In the genomic region with DNA sequence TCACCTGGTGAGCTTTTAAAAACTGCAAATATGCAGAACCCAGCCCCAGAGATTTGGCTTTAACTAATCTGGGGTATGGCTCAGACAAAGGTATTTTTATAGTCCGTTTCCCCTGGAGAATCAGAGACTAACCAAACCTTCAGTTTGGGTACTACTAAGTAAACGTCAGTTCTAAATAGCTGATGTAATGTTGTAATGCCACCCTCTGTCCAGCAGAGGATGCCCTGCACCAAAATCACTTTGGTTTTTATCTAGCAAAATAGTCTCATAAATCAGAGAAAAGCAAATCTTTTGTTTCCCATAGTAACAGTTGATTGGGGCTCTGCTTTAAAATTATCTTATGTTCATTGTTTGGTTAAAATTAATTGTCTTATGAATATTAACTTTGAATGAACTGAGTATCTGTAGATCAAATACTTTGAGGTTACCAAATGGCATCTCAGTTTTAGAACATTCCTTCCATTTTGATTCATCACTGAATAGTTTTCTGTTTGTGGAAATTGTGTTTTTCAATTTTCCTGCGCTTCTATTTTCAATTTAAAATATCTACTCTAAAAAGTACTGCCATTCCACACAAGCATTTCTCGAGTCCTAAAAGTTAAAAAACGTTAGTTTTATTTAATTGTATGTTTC, we compare ENCODE assay signal across 8 cellular contexts.
DNase-seq lines count a peak whose midpoint lies in the region; ATAC-seq and TF ChIP-seq lines count a peak whose summit lies in the region.

No MANE protein-coding gene starts in this region.

- H4K20me1 ChIP-seq in OCI-LY1 (ENCODE audit: insufficient read depth, low read length) = no peaks in the 10 kb centered on the region

- H3K4me3 ChIP-seq in OCI-LY1 (ENCODE audit: low read depth, low read length, poor library complexity, severe bottlenecking) (no peak overlapping the region), mesendoderm (ENCODE audit: low read length) (no peak overlapping the region)

- no peak overlapping the region for H3K9ac ChIP-seq in OCI-LY1 (ENCODE audit: low read length)
- H3K9ac ChIP-seq in mesendoderm (ENCODE audit: low read length) = peak overlapping the region; percentile 31

- no peaks in the 10 kb centered on the region for H3K79me1 ChIP-seq in mesendoderm (ENCODE audit: low read length)

- H3K4me1 ChIP-seq in OCI-LY1 (ENCODE audit: insufficient read depth, low read length, severe bottlenecking) (no peaks in the 10 kb centered on the region), mesendoderm (ENCODE audit: control insufficient read depth, low read depth, low read length) (no peaks in the 10 kb centered on the region)

- H2BK120ac ChIP-seq in mesendoderm (ENCODE audit: low read depth, low read length) = peak overlapping the region; percentile 45

- TF ChIP-seq CTCF in OCI-LY1 (IDR thresholded peaks at IDR 0.05; ENCODE audit: low read length) = peak; percentile 89

- no peak overlapping the region for H3K27ac ChIP-seq in OCI-LY1 (ENCODE audit: low read depth, low read length, poor library complexity, severe bottlenecking)
- no peak overlapping the region for H3K27ac ChIP-seq in mesendoderm (ENCODE audit: low read depth, low read length)

- no peaks in the 10 kb centered on the region for H3K9me3 ChIP-seq in OCI-LY1 (ENCODE audit: low read length)

- no peaks in the 10 kb centered on the region for H3K9me2 ChIP-seq in OCI-LY1 (ENCODE audit: low read depth, low read length)

- H3K4me2 ChIP-seq in OCI-LY1 (ENCODE audit: low read length) (no peak overlapping the region), mesendoderm (ENCODE audit: low read length) (no peak overlapping the region)

- no peak overlapping the region for H4K8ac ChIP-seq in mesendoderm (ENCODE audit: low read depth, low read length)

- H3K36me3 ChIP-seq in OCI-LY1 (ENCODE audit: insufficient read depth, low read length) (no peaks in the 10 kb centered on the region), mesendoderm (ENCODE audit: control insufficient read depth, insufficient read depth, low read length) (no peaks in the 10 kb centered on the region)

- WGBS in mesendoderm (ENCODE audit: extremely low coverage, insufficient coverage, low lambda C conversion rate) = no CpG with 5 or more reads among the region's 5 CpGs

- no peak overlapping the region for H3K23ac ChIP-seq in mesendoderm (ENCODE audit: low read length)

- H2AK5ac ChIP-seq in mesendoderm (ENCODE audit: low read length) = no peak overlapping the region

- no peak overlapping the region for H3K56ac ChIP-seq in mesendoderm (ENCODE audit: low read length)

- no peak overlapping the region for H3K4ac ChIP-seq in mesendoderm (ENCODE audit: low read depth, low read length)

- DNase-seq in DMS114 treated with DMSO at 0.1 percent for 48 hours (lab: John Stamatoyannopoulos, UW; ENCODE audit: unreplicated experiment) = peak; percentile 21
- peak; percentile 63 for DNase-seq in dermis microvascular lymphatic vessel endothelial cell (ENCODE audit: low read depth in 2 of 2)
- DNase-seq in mesendoderm = peak; percentile 69
- DNase-seq in activated T-cell treated with anti-CD3 and anti-CD28 coated beads for 4 hours = no peak

- H3K18ac ChIP-seq in mesendoderm (ENCODE audit: low read length) = no peak overlapping the region

- no peaks in the 10 kb centered on the region for H3F3A ChIP-seq in OCI-LY1 (ENCODE audit: insufficient read depth, low read length)

- H4K5ac ChIP-seq in mesendoderm (ENCODE audit: low read length) = no peak overlapping the region

- no peak overlapping the region for H2BK15ac ChIP-seq in mesendoderm (replicated peaks; ENCODE audit: low read depth)

- H2BK5ac ChIP-seq in mesendoderm (ENCODE audit: low read length) = no peak overlapping the region

- no peaks in the 10 kb centered on the region for H3K79me2 ChIP-seq in OCI-LY1 (ENCODE audit: insufficient read depth, low read length)
- no peaks in the 10 kb centered on the region for H3K79me2 ChIP-seq in mesendoderm (ENCODE audit: control insufficient read depth, insufficient read depth, low read length)

- H2AFZ ChIP-seq in OCI-LY1 (ENCODE audit: low read length) = no peak overlapping the region

- H3K27me3 ChIP-seq in OCI-LY1 (ENCODE audit: insufficient read depth, low read length) (no peaks in the 10 kb centered on the region), mesendoderm (ENCODE audit: insufficient read depth, low read length, poor library complexity) (no peaks in the 10 kb centered on the region)

- ATAC-seq in GM18868 (IDR thresholded peaks at IDR 0.05; ENCODE audit: unreplicated experiment) (peak; percentile 91), HG03442 (IDR thresholded peaks at IDR 0.05; ENCODE audit: unreplicated experiment) (peak; percentile 82)
- ATAC-seq in activated CD4-positive, CD25-positive, alpha-beta regulatory T cell treated with anti-CD3 and anti-CD28 coated beads, Interleukin-2, amount 50 U/mL, for 24 hours = no peak

Comparison
In these comparisons a context has a peak if more than half of its experiments do, and no peak if none do; other contexts are left out.
1. ATAC-seq: peak in GM18868 (single experiment) and HG03442 (single experiment); none in activated CD4-positive, CD25-positive, alpha-beta regulatory T cell treated with anti-CD3 and anti-CD28 coated beads, Interleukin-2, amount 50 U/mL, for 24 hours (0 of 2).